8 cellular contexts compared by ENCODE assay signal in the genomic region with DNA sequence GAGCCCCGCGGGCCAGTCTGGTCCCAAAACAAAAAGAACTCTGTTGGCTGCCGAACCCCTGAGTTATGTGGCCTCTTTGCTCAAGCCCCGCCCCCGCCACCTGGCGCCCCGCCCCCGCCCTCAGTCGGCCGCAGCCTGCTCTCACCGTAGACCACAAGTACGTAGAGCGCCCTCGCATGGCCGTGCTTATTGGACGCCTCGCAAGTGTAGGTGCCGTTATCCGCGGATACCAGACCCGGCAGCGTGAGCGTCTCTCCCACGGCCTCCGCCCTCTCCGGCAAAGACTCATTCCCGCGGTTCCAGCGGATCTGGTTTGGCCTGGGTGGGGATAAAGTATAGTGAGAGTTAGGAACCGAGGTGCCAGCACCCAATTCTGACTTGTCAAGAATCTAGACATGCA. TPM values are rescaled to one million over a fixed set of nuclear protein-coding genes. Genes with fewer than 3 reads are reported as not detected.
DNase-seq lines count a peak whose midpoint lies in the region; ATAC-seq and TF ChIP-seq lines count a peak whose summit lies in the region.

No MANE protein-coding gene starts in this region.

- CTCF ChIA-PET in activated CD4-positive, alpha-beta memory T cell treated with anti-CD3 and anti-CD28 coated beads for 36 hours (lab: Charles Lee): interaction anchor here (2.0 kb wide), 1 partner anchor 69 kb away, joined by 11 read pairs; no protein-coding TSS in a partner anchor

- H3K27ac Mint-ChIP-seq in activated CD4-positive, alpha-beta memory T cell treated with anti-CD3 and anti-CD28 coated beads for 36 hours: no peak overlapping the region

- H3K4me1 Mint-ChIP-seq in activated CD4-positive, alpha-beta memory T cell treated with anti-CD3 and anti-CD28 coated beads for 36 hours (ENCODE audit: low read depth): peaks cover 20% of the 10 kb centered on the region

- peak; percentile 51 for ATAC-seq in HG02642 (IDR thresholded peaks at IDR 0.05; ENCODE audit: poor library complexity, unreplicated experiment)
- ATAC-seq in HG02571 (IDR thresholded peaks at IDR 0.05; ENCODE audit: unreplicated experiment): no peak

- no peaks in the 10 kb centered on the region for H3K9me3 Mint-ChIP-seq in activated CD4-positive, alpha-beta memory T cell treated with anti-CD3 and anti-CD28 coated beads for 36 hours

- no peak overlapping the region for H3K4me3 ChIP-seq in epithelial cell of esophagus (ENCODE audit: low read length)

- TF ChIP-seq CTCF in epithelial cell of esophagus (IDR thresholded peaks at IDR 0.05; ENCODE audit: insufficient read depth, low read depth, low read length, missing control alignments): peak; percentile 39

- H3K36me3 Mint-ChIP-seq in activated CD4-positive, alpha-beta memory T cell treated with anti-CD3 and anti-CD28 coated beads for 36 hours: no peaks in the 10 kb centered on the region

- peaks cover 8% of the 10 kb centered on the region for H3K27me3 Mint-ChIP-seq in activated CD4-positive, alpha-beta memory T cell treated with anti-CD3 and anti-CD28 coated beads for 36 hours

- no peak overlapping the region for H3K4me3 Mint-ChIP-seq in activated CD4-positive, alpha-beta memory T cell treated with anti-CD3 and anti-CD28 coated beads for 36 hours

- DNase-seq in activated CD4-positive, alpha-beta memory T cell treated with anti-CD3 and anti-CD28 coated beads for 36 hours: peak; percentile 94
- DNase-seq in epithelial cell of esophagus (ENCODE audit: low read depth): peak; percentile 71
- peak; percentile 68 for DNase-seq in stimulated activated CD4-positive, alpha-beta T cell treated with anti-CD3 and anti-CD28 coated beads, Interleukin-1b, Interleukin-23, amount 100 ng/mL, for 1 hour (ENCODE audit: low read depth in 2 of 2)
- DNase-seq in NCI-H2081 treated with DMSO at 0.1 percent for 48 hours (lab: John Stamatoyannopoulos, UW): no peak
- DNase-seq in RKO (ENCODE audit: low spot score): no peak
- no peak for DNase-seq in GM03348 (ENCODE audit: low spot score)

- intact Hi-C loops in activated CD4-positive, alpha-beta memory T cell treated with anti-CD3 and anti-CD28 coated beads for 36 hours (cut with micrococcal nuclease): no loop called here

- POLR2A ChIA-PET in activated CD4-positive, alpha-beta memory T cell treated with anti-CD3 and anti-CD28 coated beads for 36 hours (lab: Charles Lee): no interaction called here

RNA-seq across cellular contexts. Expression of a gene that starts 5.5 kb away (rescaled TPM):
- 10 to 100 TPM; 11.7 to 12.5 TPM for total RNA-seq in activated CD4-positive, alpha-beta memory T cell treated with anti-CD3 and anti-CD28 coated beads for 36 hours

RNA-seq across cellular contexts. Expression of a gene that starts 13.0 kb away (rescaled TPM):
- total RNA-seq in activated CD4-positive, alpha-beta memory T cell treated with anti-CD3 and anti-CD28 coated beads for 36 hours: under 1 TPM; 0.39 to 0.59 TPM

RNA-seq across cellular contexts. Expression of a gene that starts 14.7 kb away (rescaled TPM):
- total RNA-seq in activated CD4-positive, alpha-beta memory T cell treated with anti-CD3 and anti-CD28 coated beads for 36 hours: under 1 TPM; 0.39 to 0.57 TPM

RNA-seq across cellular contexts. Expression of a gene that starts 28.5 kb away (rescaled TPM):
- total RNA-seq in activated CD4-positive, alpha-beta memory T cell treated with anti-CD3 and anti-CD28 coated beads for 36 hours: 10 to 100 TPM; 12.6 to 14.1 TPM

RNA-seq across cellular contexts. Expression of a gene that starts 29.0 kb away (rescaled TPM):
- 10 to 100 TPM; 18.3 to 19.9 TPM for total RNA-seq in activated CD4-positive, alpha-beta memory T cell treated with anti-CD3 and anti-CD28 coated beads for 36 hours

Comparison
In these comparisons a context has a peak if more than half of its experiments do, and no peak if none do; other contexts are left out.
1. DNase-seq: peak in activated CD4-positive, alpha-beta memory T cell treated with anti-CD3 and anti-CD28 coated beads for 36 hours (single experiment), epithelial cell of esophagus (single experiment) and stimulated activated CD4-positive, alpha-beta T cell treated with anti-CD3 and anti-CD28 coated beads, Interleukin-1b, Interleukin-23, amount 100 ng/mL, for 1 hour (2 of 2); none in NCI-H2081 treated with DMSO at 0.1 percent for 48 hours (single experiment), RKO (single experiment) and GM03348 (single experiment).